ENCODE assay signal across 15 cellular contexts in the genomic region with DNA sequence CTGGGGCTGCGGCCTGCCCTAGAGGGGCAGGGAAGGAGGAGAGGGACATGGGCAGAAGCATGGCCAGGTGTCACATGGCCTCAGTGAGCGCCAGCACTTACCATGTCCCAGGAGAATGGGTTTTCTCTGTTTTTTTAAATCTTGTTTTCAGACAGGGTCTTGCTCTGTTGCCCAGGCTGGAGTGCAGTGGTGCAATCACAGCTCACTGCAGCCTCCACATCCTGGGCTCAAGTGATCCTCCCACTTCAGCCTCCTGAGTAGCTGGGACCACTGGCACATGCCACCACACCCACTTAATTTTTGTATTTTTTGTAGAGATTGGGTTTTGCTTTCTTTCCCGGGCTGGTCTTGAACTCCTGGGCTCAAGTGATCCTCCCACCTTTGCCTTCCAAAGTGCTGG. TPM values are rescaled to one million over a fixed set of nuclear protein-coding genes. Genes with fewer than 3 reads are reported as not detected.
DNase-seq lines count a peak whose midpoint lies in the region; TF ChIP-seq lines count a peak whose summit lies in the region.
"Not testable (repeated sequence)": the region's sequence is repeated elsewhere in the genome, so short reads cannot be mapped to it uniquely, and the experiment has no call there.
"Had no signal": no experiment of that assay in that cellular context is flagged by ENCODE, and none has a peak within 500 bp of the region (broad histone marks: within the 10 kb centered on the region; RNA-seq: fewer than 3 reads in every experiment).

No MANE protein-coding gene starts in this region.

- H3K36me3 ChIP-seq in ascending aorta, cardiac muscle cell, spleen: not testable (repeated sequence)

- POLR2A ChIA-PET in RWPE1 (lab: Yijun Ruan, JAX; ENCODE audit: low non-redundant PET): not testable (repeated sequence)

- peaks cover 13% of the 10 kb centered on the region for H3K4me1 Mint-ChIP-seq in nephron progenitor cell

- not testable (repeated sequence) for H3K4me3 Mint-ChIP-seq in nephron progenitor cell

- DNase-seq in RWPE1 (ENCODE audit: low spot score); ascending aorta (ENCODE audit: low spot score in 2 of 2); cardiac muscle cell (ENCODE audit: low read depth in 1 of 2, low spot score in 1 of 2); nephron progenitor cell: not testable (repeated sequence)
- DNase-seq in posterior vena cava (ENCODE audit: low spot score) (peak; percentile 13), spleen (peak; percentile 40)

- not testable (repeated sequence) for TF ChIP-seq CTCF in RWPE1 (conservative IDR thresholded peaks at IDR 0.05; ENCODE audit: low read depth); ascending aorta (IDR thresholded peaks at IDR 0.05); cardiac muscle cell (IDR thresholded peaks at IDR 0.05; ENCODE audit: low read depth, low read length); nephron progenitor cell (IDR thresholded peaks at IDR 0.05); spleen (IDR thresholded peaks at IDR 0.05 in 8 of 11, conservative IDR thresholded peaks at IDR 0.05 in 3 of 11)

- peak overlapping the region; percentile 57 for H3K27ac Mint-ChIP-seq in nephron progenitor cell

- intact Hi-C loops in ascending aorta (cut with DNase I): loop anchor here (5.0 kb wide), 2 partner anchors 47 to 183 kb away; no protein-coding TSS in a partner anchor
- intact Hi-C loops in posterior vena cava (cut with DNase I); spleen (cut with DNase I; ENCODE audit: low total_unique reads): not testable (repeated sequence)

- H3K9me3 ChIP-seq in ascending aorta; cardiac muscle cell (ENCODE audit: low read depth); spleen: not testable (repeated sequence)

- not testable (repeated sequence) for H3K36me3 Mint-ChIP-seq in nephron progenitor cell (ENCODE audit: low read depth)

- CTCF ChIA-PET in RWPE1 (lab: Yijun Ruan, JAX): not testable (repeated sequence)

- not testable (repeated sequence) for H3K4me3 ChIP-seq in ascending aorta, cardiac muscle cell, spleen

- H3K27me3 ChIP-seq in ascending aorta; cardiac muscle cell; spleen (replicated peaks in 1 of 7): not testable (repeated sequence)

- not testable (repeated sequence) for TF ChIP-seq POLR2A in spleen (IDR thresholded peaks at IDR 0.05)

- H3K4me1 ChIP-seq in ascending aorta; cardiac muscle cell (ENCODE audit: low read depth); spleen: not testable (repeated sequence)

- peaks cover 20% of the 10 kb centered on the region for H3K27me3 Mint-ChIP-seq in nephron progenitor cell (ENCODE audit: low read depth, poor library complexity)

- 81 to 93% (median 89%) methylated on average over 3 of the region's 3 CpGs for WGBS in spleen, 5 donors

- H3K9me3 Mint-ChIP-seq in nephron progenitor cell: not testable (repeated sequence)

- H3K27ac ChIP-seq in RWPE1: peak overlapping the region; percentile 1; the same call in 1 of the 2 replicates
- H3K27ac ChIP-seq in ascending aorta: peak overlapping the region; percentile 45 to 55
- peak overlapping the region; percentile 28 for H3K27ac ChIP-seq in cardiac muscle cell
- H3K27ac ChIP-seq in spleen: not testable (repeated sequence)

RNA-seq across cellular contexts. Expression of a gene that starts 12.5 kb away (rescaled TPM):
- total RNA-seq in ascending aorta (not detected), cardiac muscle cell (not detected in 2 replicates), posterior vena cava (not detected), spleen (not detected)
- polyA plus RNA-seq in cardiac muscle cell (0.26 TPM in 1 of 2 replicates, not detected in the other), spleen (not detected)
- total RNA-seq: A673; CD4-positive, alpha-beta memory T cell; CD4-positive, CD25-positive, alpha-beta regulatory T cell; CD8-positive, alpha-beta memory T cell; Daoy; G401; GM12878 had no signal
- polyA plus RNA-seq: AG04450; CD14-positive monocyte; CD4-positive, alpha-beta memory T cell; CD4-positive, CD25-positive, alpha-beta regulatory T cell; CD8-positive, alpha-beta memory T cell had no signal

RNA-seq across cellular contexts. Expression of a gene that starts 52.3 kb away (rescaled TPM):
- not detected for total RNA-seq in ascending aorta
- total RNA-seq in cardiac muscle cell: not detected in 2 replicates
- 0.09 and 0.15 TPM in 2 replicates for polyA plus RNA-seq in cardiac muscle cell
- total RNA-seq in posterior vena cava: not detected
- total RNA-seq in spleen: not detected
- polyA plus RNA-seq in spleen: not detected
- total RNA-seq: A673; CD4-positive, alpha-beta memory T cell; CD4-positive, CD25-positive, alpha-beta regulatory T cell; CD8-positive, alpha-beta memory T cell; G401 had no signal
- polyA plus RNA-seq: AG04450; CD14-positive monocyte; CD4-positive, alpha-beta memory T cell; CD4-positive, CD25-positive, alpha-beta regulatory T cell; CD8-positive, alpha-beta memory T cell had no signal
